ENCODE assay signal across 18 cellular contexts in genomic region chr4:133058701-133059100, GRCh38.
DNase-seq lines count a peak whose midpoint lies in the region; ATAC-seq and TF ChIP-seq lines count a peak whose summit lies in the region.
"Had no signal": no experiment of that assay in that cellular context is flagged by ENCODE, and none has a peak within 500 bp of the region (broad histone marks: within the 10 kb centered on the region; RNA-seq: fewer than 3 reads in every experiment).

No MANE protein-coding gene starts in this region.

- H3K36me3 ChIP-seq in PC-3 (ENCODE audit: low read depth, low read length) (no peaks in the 10 kb centered on the region), testis (ENCODE audit: low read depth, missing control alignments) (no peaks in the 10 kb centered on the region)
- H3K36me3 ChIP-seq: BLaER1 had no signal

- BruUV-seq in PC-3 (replicated peaks; lab: Mats Ljungman, UMichigan) = no TSS peak

- H3K36me3 Mint-ChIP-seq in activated CD4-positive, alpha-beta T cell treated with anti-CD3 and anti-CD28 coated beads, Interleukin-2, amount 10 ng/mL, durations not matched to agents 7 days and 5 days (ENCODE audit: low read depth) = no peaks in the 10 kb centered on the region
- H3K36me3 Mint-ChIP-seq: CD8-positive, alpha-beta T cell had no signal

- H3K27ac ChIP-seq in PC-3 (ENCODE audit: low read length) (no peak overlapping the region), testis (no peak overlapping the region)
- H3K27ac ChIP-seq: BLaER1 had no signal

- no peaks in the 10 kb centered on the region for H3K9me3 Mint-ChIP-seq in activated CD4-positive, alpha-beta T cell treated with anti-CD3 and anti-CD28 coated beads, Interleukin-2, amount 10 ng/mL, durations not matched to agents 7 days and 5 days
- H3K9me3 Mint-ChIP-seq: CD8-positive, alpha-beta T cell had no signal

- H3K4me1 ChIP-seq in PC-3 (ENCODE audit: insufficient read depth, low read length) = no peaks in the 10 kb centered on the region
- no peaks in the 10 kb centered on the region for H3K4me1 ChIP-seq in testis
- H3K4me1 ChIP-seq: BLaER1 had no signal

- DNase-seq in NCI-H2171 treated with DMSO at 0.1 percent for 48 hours (lab: John Stamatoyannopoulos, UW) (peak; percentile 32), NCI-H2171 (lab: John Stamatoyannopoulos, UW) (no peak), PC-3 (no peak), left kidney (ENCODE audit: low read depth, low spot score) (peak; percentile 44), testis (peak; percentile 14), kidney glomerular epithelial cell (lab: John Stamatoyannopoulos, UW) (no peak)
- DNase-seq in activated CD4-positive, alpha-beta T cell treated with anti-CD3 and anti-CD28 coated beads, Interleukin-2, amount 10 ng/mL, durations not matched to agents 7 days and 5 days = no peak
- DNase-seq: CD8-positive, alpha-beta T cell; H7; IMR-90; NCI-H1436; NCI-H2081 treated with DMSO at 0.1 percent for 48 hours; NCI-H526 treated with DMSO at 0.1 percent for 48 hours; NK-92 treated with Interleukin-12 subunit alpha and Interleukin-12 subunit beta, amount 100 ng/mL, for 24 hours; RPMI8226; SIG-M5 had no signal

- no peaks in the 10 kb centered on the region for H3K4me1 Mint-ChIP-seq in activated CD4-positive, alpha-beta T cell treated with anti-CD3 and anti-CD28 coated beads, Interleukin-2, amount 10 ng/mL, durations not matched to agents 7 days and 5 days

- POLR2A ChIA-PET in PC-3 (lab: Charles Lee; ENCODE audit: unreplicated experiment) = no interaction called here
- POLR2A ChIA-PET in activated CD4-positive, alpha-beta T cell treated with anti-CD3 and anti-CD28 coated beads, Interleukin-2, amount 10 ng/mL, durations not matched to agents 7 days and 5 days (lab: Charles Lee) = no interaction called here

- no peak overlapping the region for H3K4me2 ChIP-seq in PC-3 (ENCODE audit: low read length)
- H3K4me2 ChIP-seq: BLaER1 had no signal

- H3K4me3 ChIP-seq in PC-3 (ENCODE audit: low read length) = no peak overlapping the region
- no peak overlapping the region for H3K4me3 ChIP-seq in testis
- H3K4me3 ChIP-seq: BLaER1 had no signal

- CTCF ChIA-PET in PC-3 (lab: Charles Lee) = no interaction called here
- CTCF ChIA-PET in activated CD4-positive, alpha-beta T cell treated with anti-CD3 and anti-CD28 coated beads, Interleukin-2, amount 10 ng/mL, durations not matched to agents 7 days and 5 days (lab: Charles Lee) = no interaction called here

- H3K9me3 ChIP-seq in PC-3 (ENCODE audit: low read length) (no peaks in the 10 kb centered on the region), testis (no peaks in the 10 kb centered on the region)

- TF ChIP-seq CTCF in PC-3 (conservative IDR thresholded peaks at IDR 0.05; ENCODE audit: low read depth, low read length) (no peak), testis (IDR thresholded peaks at IDR 0.05) (no peak)

- no peak overlapping the region for H3K9ac ChIP-seq in PC-3 (ENCODE audit: low read length)
- H3K9ac ChIP-seq: BLaER1 had no signal

- no peaks in the 10 kb centered on the region for H3F3A ChIP-seq in PC-3 (ENCODE audit: low read length, unreplicated experiment)

- no peaks in the 10 kb centered on the region for H3K9me2 ChIP-seq in PC-3 (replicated peaks; ENCODE audit: low read length)

- ATAC-seq in PC-3 = peak; percentile 40
- ATAC-seq in GM18498 (IDR thresholded peaks at IDR 0.05; ENCODE audit: unreplicated experiment) = no peak
- ATAC-seq: CD8-positive, alpha-beta T cell had no signal

- no peak overlapping the region for H3K4me3 Mint-ChIP-seq in activated CD4-positive, alpha-beta T cell treated with anti-CD3 and anti-CD28 coated beads, Interleukin-2, amount 10 ng/mL, durations not matched to agents 7 days and 5 days
- H3K4me3 Mint-ChIP-seq: CD8-positive, alpha-beta T cell had no signal

- H2AFZ ChIP-seq in PC-3 (ENCODE audit: low read length) = no peak overlapping the region

- H3K79me2 ChIP-seq in PC-3 (ENCODE audit: low read length) = no peaks in the 10 kb centered on the region

- intact Hi-C loops in PC-3 (cut with micrococcal nuclease) (no loop called here), testis (cut with DNase I; ENCODE audit: low total_unique reads) (no loop called here)

- H3K27ac Mint-ChIP-seq in activated CD4-positive, alpha-beta T cell treated with anti-CD3 and anti-CD28 coated beads, Interleukin-2, amount 10 ng/mL, durations not matched to agents 7 days and 5 days = no peak overlapping the region
- H3K27ac Mint-ChIP-seq: CD8-positive, alpha-beta T cell had no signal

- WGBS in testis, 2 donors = 47 to 65% methylated on average over 2 of the region's 2 CpGs

- H4K20me1 ChIP-seq in PC-3 (ENCODE audit: low read length) = no peaks in the 10 kb centered on the region
- H4K20me1 ChIP-seq: BLaER1 had no signal

- no peaks in the 10 kb centered on the region for H3K27me3 ChIP-seq in PC-3 (ENCODE audit: low read length)
- H3K27me3 ChIP-seq in testis = no peaks in the 10 kb centered on the region
- H3K27me3 ChIP-seq: BLaER1 had no signal

- H3K27me3 Mint-ChIP-seq in activated CD4-positive, alpha-beta T cell treated with anti-CD3 and anti-CD28 coated beads, Interleukin-2, amount 10 ng/mL, durations not matched to agents 7 days and 5 days = no peaks in the 10 kb centered on the region

- TF ChIP-seq POLR2A in testis (IDR thresholded peaks at IDR 0.05) = no peak

Comparison
In these comparisons a context has a peak if more than half of its experiments do, and no peak if none do; other contexts are left out.
1. DNase-seq: peak in NCI-H2171 treated with DMSO at 0.1 percent for 48 hours (single experiment), left kidney (single experiment) and testis (single experiment); none in NCI-H2171 (single experiment), PC-3 (single experiment), activated CD4-positive, alpha-beta T cell treated with anti-CD3 and anti-CD28 coated beads, Interleukin-2, amount 10 ng/mL, durations not matched to agents 7 days and 5 days (single experiment) and kidney glomerular epithelial cell (single experiment).